Comparison of ENCODE assay signal across 13 cellular contexts in genomic region chr14:89721991-89722390, GRCh38.
A peak's percentile ranks its signal among the peaks of the same experiment; 100 is the strongest.
DNase-seq lines count a peak whose midpoint lies in the region; ATAC-seq and TF ChIP-seq lines count a peak whose summit lies in the region.
"Had no signal": no experiment of that assay in that cellular context is flagged by ENCODE, and none has a peak within 500 bp of the region (broad histone marks: within the 10 kb centered on the region; RNA-seq: fewer than 3 reads in every experiment).

No MANE protein-coding gene starts in this region.

- no peaks in the 10 kb centered on the region for H3K27me3 Mint-ChIP-seq in activated naive CD8-positive, alpha-beta T cell
- no peaks in the 10 kb centered on the region for H3K27me3 Mint-ChIP-seq in naive thymus-derived CD4-positive, alpha-beta T cell

- peaks cover 89% of the 10 kb centered on the region for H3K4me1 Mint-ChIP-seq in activated naive CD8-positive, alpha-beta T cell (ENCODE audit: low read depth)
- peaks cover 73 to 100% (median 96%) of the 10 kb centered on the region in 7 donors for H3K4me1 Mint-ChIP-seq in naive thymus-derived CD4-positive, alpha-beta T cell

- peak overlapping the region; percentile 91 for H3K4me2 ChIP-seq in BLaER1

- H3K9ac ChIP-seq in BLaER1 = peak overlapping the region; percentile 88
- H3K9ac ChIP-seq: parathyroid adenoma had no signal

- H3K9me3 Mint-ChIP-seq in activated naive CD8-positive, alpha-beta T cell (ENCODE audit: low read depth) = peaks cover 3% of the 10 kb centered on the region
- H3K9me3 Mint-ChIP-seq in naive thymus-derived CD4-positive, alpha-beta T cell = peaks cover 0 to 13% (median 1%) of the 10 kb centered on the region in 11 donors

- TF ChIP-seq CTCF in tibial artery (IDR thresholded peaks at IDR 0.05) = no peak

- H3K27ac ChIP-seq in BLaER1 (peak overlapping the region; percentile 99), tibial artery (no peak overlapping the region)
- H3K27ac ChIP-seq in naive thymus-derived CD4-positive, alpha-beta T cell (ENCODE audit: low read depth, low read length) = peak overlapping the region; percentile 70
- H3K27ac ChIP-seq: cardiac muscle cell, parathyroid adenoma had no signal

- intact Hi-C loops in naive thymus-derived CD4-positive, alpha-beta T cell (cut with micrococcal nuclease) = loop anchor here (1.0 to 5.0 kb wide), 14 partner anchors 21 to 1525 kb away; partner anchors contain the start of genes EFCAB11 (in 2 of the 2), FOXN3 (in 1 of the 2) and TDP1 (in 1 of the 2)
- intact Hi-C loops in tibial artery (cut with DNase I; ENCODE audit: low total_unique reads) = no loop called here

- H3K4me3 ChIP-seq in BLaER1 = 0 out of 2 replicates have a peak overlapping the region, but pooled peaks have one; percentile 53
- H3K4me3 ChIP-seq in naive thymus-derived CD4-positive, alpha-beta T cell (ENCODE audit: low read length) = no peak overlapping the region
- no peak overlapping the region for H3K4me3 ChIP-seq in tibial artery
- H3K4me3 ChIP-seq: cardiac muscle cell, tibial nerve had no signal

- DNase-seq in ELF-1 (ENCODE audit: low read depth, low spot score) (peak; percentile 53), NCI-H1436 (lab: John Stamatoyannopoulos, UW) (no peak), tibial artery (no peak), RPMI8226 (no peak), T1000 (lab: John Stamatoyannopoulos, UW) (no peak)
- no peak for DNase-seq in naive thymus-derived CD4-positive, alpha-beta T cell
- DNase-seq: Calu3, NCI-H526 treated with DMSO at 0.1 percent for 48 hours had no signal

- peak overlapping the region; percentile 99 for H3K27ac Mint-ChIP-seq in activated naive CD8-positive, alpha-beta T cell
- peak overlapping the region; percentile 94 to 99 (median 98) for H3K27ac Mint-ChIP-seq in naive thymus-derived CD4-positive, alpha-beta T cell

- H3K4me1 ChIP-seq in BLaER1 (peaks cover 70% of the 10 kb centered on the region), tibial artery (peaks cover 0 to 18% (median 6%) of the 10 kb centered on the region in 4 donors)
- peaks cover 77 to 90% of the 10 kb centered on the region in 2 donors for H3K4me1 ChIP-seq in naive thymus-derived CD4-positive, alpha-beta T cell (ENCODE audit: control insufficient read depth in 2 of 2, insufficient read depth in 2 of 2, low read length in 2 of 2)
- H3K4me1 ChIP-seq: parathyroid adenoma had no signal

- H3K27me3 ChIP-seq in BLaER1 (no peaks in the 10 kb centered on the region), tibial artery (no peaks in the 10 kb centered on the region)
- H3K27me3 ChIP-seq in naive thymus-derived CD4-positive, alpha-beta T cell (ENCODE audit: control insufficient read depth in 2 of 2, insufficient read depth in 2 of 2, low read length in 2 of 2) = no peaks in the 10 kb centered on the region
- H3K27me3 ChIP-seq: cardiac muscle cell, tibial nerve had no signal

- H3K36me3 ChIP-seq in BLaER1 = no peaks in the 10 kb centered on the region
- no peaks in the 10 kb centered on the region for H3K36me3 ChIP-seq in naive thymus-derived CD4-positive, alpha-beta T cell (ENCODE audit: control insufficient read depth in 2 of 3, insufficient read depth in 3 of 3, low read length in 3 of 3)
- H3K36me3 ChIP-seq in tibial artery = no peaks in the 10 kb centered on the region
- H3K36me3 ChIP-seq: cardiac muscle cell, tibial nerve had no signal

- no peak for ATAC-seq in naive thymus-derived CD4-positive, alpha-beta T cell

- CTCF ChIA-PET in naive thymus-derived CD4-positive, alpha-beta T cell (lab: Charles Lee) = interaction anchor here (0.7 to 2.7 kb wide), 4 partner anchors 21 to 103 kb away, joined by 3 to 21 read pairs (median 6); no protein-coding TSS in a partner anchor

- POLR2A ChIA-PET in naive thymus-derived CD4-positive, alpha-beta T cell (lab: Charles Lee) = interaction anchor here (0.6 to 3.3 kb wide), 21 partner anchors 9 to 306 kb away, joined by 3 to 68 read pairs (median 4); no protein-coding TSS in a partner anchor

- peak overlapping the region; percentile 64 for H3K4me3 Mint-ChIP-seq in activated naive CD8-positive, alpha-beta T cell
- H3K4me3 Mint-ChIP-seq in naive thymus-derived CD4-positive, alpha-beta T cell = peak overlapping the region; percentile 3 to 81 (median 72)

- no peaks in the 10 kb centered on the region for H4K20me1 ChIP-seq in BLaER1

- H3K9me3 ChIP-seq in BLaER1 (0 out of 2 replicates have a peak, but pooled peaks cover 6% of the 10 kb centered on the region), tibial artery (no peaks in the 10 kb centered on the region)
- H3K9me3 ChIP-seq in naive thymus-derived CD4-positive, alpha-beta T cell (ENCODE audit: control insufficient read depth in 2 of 3, low read length in 3 of 3) = no peaks in the 10 kb centered on the region
- H3K9me3 ChIP-seq: tibial nerve had no signal

- H3K36me3 Mint-ChIP-seq in activated naive CD8-positive, alpha-beta T cell = peaks cover 5% of the 10 kb centered on the region
- H3K36me3 Mint-ChIP-seq in naive thymus-derived CD4-positive, alpha-beta T cell = peaks cover 0 to 21% (median 3%) of the 10 kb centered on the region in 5 donors

Comparison
In these comparisons a context has a peak if more than half of its experiments do, and no peak if none do; other contexts are left out.
1. H3K27ac ChIP-seq: peak in BLaER1 (single experiment) and naive thymus-derived CD4-positive, alpha-beta T cell (single experiment); none in tibial artery (0 of 2).